In the genomic region with DNA sequence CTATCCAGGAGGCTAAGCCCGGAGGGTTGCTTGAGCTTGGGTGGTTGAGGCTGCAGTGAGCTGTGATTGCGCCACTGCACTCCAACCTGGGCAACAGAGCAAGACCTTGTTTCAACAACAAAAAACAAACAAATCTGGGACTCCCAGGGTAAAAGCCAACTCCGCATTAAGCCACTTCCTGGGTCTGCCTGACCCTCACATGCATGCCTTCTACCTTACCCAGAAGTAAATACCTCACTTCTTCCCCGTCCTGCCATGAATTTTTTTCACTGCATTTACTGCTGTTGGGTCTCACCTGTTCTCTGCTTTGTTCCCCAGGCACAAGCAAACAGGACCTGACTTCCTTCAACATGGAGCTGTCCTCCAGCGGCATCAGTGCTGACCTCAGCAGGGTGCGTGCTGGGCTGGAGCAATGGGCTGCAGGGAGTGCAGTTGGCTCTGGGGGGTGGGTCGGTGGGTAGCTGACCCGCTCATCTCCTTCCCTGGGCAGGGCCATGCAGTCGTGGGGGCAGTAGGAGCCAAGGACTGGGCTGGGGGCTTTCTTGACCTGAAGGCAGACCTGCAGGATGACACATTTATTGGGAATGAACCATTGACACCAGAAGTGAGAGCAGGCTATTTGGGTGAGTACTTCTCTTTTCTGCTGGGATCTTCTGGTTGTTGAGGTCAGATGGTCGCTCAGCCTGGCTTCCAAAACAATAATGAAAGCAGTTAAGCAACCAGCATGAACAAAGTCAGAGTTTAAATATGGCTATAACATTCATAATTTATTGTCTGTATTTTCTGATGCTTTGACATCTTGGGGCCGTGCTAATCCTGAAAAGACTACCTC, we compare ENCODE assay signal across 1 cellular context.
TF ChIP-seq lines count a peak whose summit lies in the region.

No MANE protein-coding gene starts in this region.

TF ChIP-seq in IMR-90, 13 proteins besides CTCF, POLR2A, EP300 and RAD21:
- TF ChIP-seq MXI1 (IDR thresholded peaks at IDR 0.05; ENCODE audit: borderline replicate concordance, low read depth, low read length), result no peak
- no peak for TF ChIP-seq CHD1 (IDR thresholded peaks at IDR 0.05; ENCODE audit: low read depth, low read length)
- no peak for TF ChIP-seq RFX5 (IDR thresholded peaks at IDR 0.05; ENCODE audit: low read depth, low read length)
- TF ChIP-seq MAFK (IDR thresholded peaks at IDR 0.05; ENCODE audit: low read depth, low read length), result no peak
- no peak for TF ChIP-seq CEBPB (IDR thresholded peaks at IDR 0.05; ENCODE audit: low read depth, low read length)
- TF ChIP-seq SMC3 (IDR thresholded peaks at IDR 0.05; ENCODE audit: low read depth, low read length), result no peak
- TF ChIP-seq, protein P1, sequence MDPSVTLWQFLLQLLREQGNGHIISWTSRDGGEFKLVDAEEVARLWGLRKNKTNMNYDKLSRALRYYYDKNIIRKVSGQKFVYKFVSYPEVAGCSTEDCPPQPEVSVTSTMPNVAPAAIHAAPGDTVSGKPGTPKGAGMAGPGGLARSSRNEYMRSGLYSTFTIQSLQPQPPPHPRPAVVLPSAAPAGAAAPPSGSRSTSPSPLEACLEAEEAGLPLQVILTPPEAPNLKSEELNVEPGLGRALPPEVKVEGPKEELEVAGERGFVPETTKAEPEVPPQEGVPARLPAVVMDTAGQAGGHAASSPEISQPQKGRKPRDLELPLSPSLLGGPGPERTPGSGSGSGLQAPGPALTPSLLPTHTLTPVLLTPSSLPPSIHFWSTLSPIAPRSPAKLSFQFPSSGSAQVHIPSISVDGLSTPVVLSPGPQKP (IDR thresholded peaks at IDR 0.05; ENCODE audit: borderline replicate concordance, low read depth, low read length), result no peak
- TF ChIP-seq NFE2L2 (IDR thresholded peaks at IDR 0.05; ENCODE audit: low read depth, low read length), result no peak
- TF ChIP-seq BHLHE40 (IDR thresholded peaks at IDR 0.05; ENCODE audit: low read depth, low read length), result no peak
